14 cellular contexts compared by ENCODE assay signal in genomic region chr1:201283836-201284553, GRCh38. TPM values are rescaled to one million over a fixed set of nuclear protein-coding genes. Genes with fewer than 3 reads are reported as not detected.
DNase-seq lines count a peak whose midpoint lies in the region; ATAC-seq and TF ChIP-seq lines count a peak whose summit lies in the region.
"Had no signal": no experiment of that assay in that cellular context is flagged by ENCODE, and none has a peak within 500 bp of the region (broad histone marks: within the 10 kb centered on the region; RNA-seq: fewer than 3 reads in every experiment).

No MANE protein-coding gene starts in this region.

- peak; percentile 52 for DNase-seq in mammary epithelial cell
- DNase-seq in left lung, result peak in 1 of 2 donors; percentile 72
- no peak for DNase-seq in tibial nerve (ENCODE audit: low spot score in 2 of 2)
- no peak for DNase-seq in AG08395 (ENCODE audit: low spot score)
- DNase-seq in erythroblast (lab: John Stamatoyannopoulos, UW), result no peak
- DNase-seq: activated effector memory CD4-positive, alpha-beta T cell treated with Interleukin-2 at 50 U/mL for 16 hours; NCI-H526 treated with DMSO at 0.1 percent for 48 hours had no signal

- H3K4me1 ChIP-seq in mammary epithelial cell (ENCODE audit: insufficient read depth, low read length) (peaks cover 49% of the 10 kb centered on the region), left lung (peaks cover 4 to 7% of the 10 kb centered on the region in 2 donors), skeletal muscle tissue (ENCODE audit: control insufficient read depth in 3 of 3, insufficient read depth in 3 of 3, low read length in 3 of 3) (peaks cover 0 to 13% (median 7%) of the 10 kb centered on the region in 3 donors), tibial nerve (peaks cover 0 to 15% (median 4%) of the 10 kb centered on the region in 4 donors)

- no peaks in the 10 kb centered on the region for H4K20me1 ChIP-seq in mammary epithelial cell (ENCODE audit: insufficient read depth, low read length)

- H3K4me3 ChIP-seq in mammary epithelial cell (replicated peaks in 1 of 3; ENCODE audit: insufficient read depth in 1 of 3, low read depth in 2 of 3, low read length in 3 of 3) (peak overlapping the region; percentile 79 to 98 (median 91)), left lung (peak overlapping the region in 1 of 2 donors; percentile 14), skeletal muscle tissue (ENCODE audit: low read length in 3 of 3) (peak overlapping the region; percentile 14 to 49 (median 48)), tibial nerve (no peak overlapping the region)
- H3K4me3 ChIP-seq: colonic mucosa, MG63 had no signal

- peak; percentile 5 for ATAC-seq in left lung
- no peak for ATAC-seq in GM18868 (IDR thresholded peaks at IDR 0.05; ENCODE audit: unreplicated experiment)

- H3K9me3 ChIP-seq in mammary epithelial cell (replicated peaks; ENCODE audit: insufficient read depth, low read length), result no peaks in the 10 kb centered on the region
- H3K9me3 ChIP-seq in left lung, result no peaks in the 10 kb centered on the region
- no peaks in the 10 kb centered on the region for H3K9me3 ChIP-seq in skeletal muscle tissue (ENCODE audit: control insufficient read depth in 3 of 3, low read length in 3 of 3)
- H3K9me3 ChIP-seq in tibial nerve, result no peaks in the 10 kb centered on the region
- H3K9me3 ChIP-seq: colonic mucosa, MG63, Peyer's patch had no signal

- 0% methylated on average over 9 of the region's 53 CpGs for WGBS in mammary epithelial cell (ENCODE audit: low coverage, missing lambda C conversion rate)
- WGBS in tibial nerve, 2 donors, result 58 to 69% methylated on average over 24 to 42 of the region's 53 CpGs

- no TSS peak for BruUV-seq in mammary epithelial cell (replicated peaks; lab: Mats Ljungman, UMichigan)

- no peak for TF ChIP-seq CTCF in C4-2B (conservative IDR thresholded peaks at IDR 0.05)
- TF ChIP-seq CTCF in mammary epithelial cell (conservative IDR thresholded peaks at IDR 0.05 in 1 of 2, IDR thresholded peaks at IDR 0.05 in 1 of 2; ENCODE audit: extremely low read depth in 1 of 2, insufficient read depth in 1 of 2, low read depth in 1 of 2, low read length in 2 of 2), result no peak
- TF ChIP-seq CTCF in left lung (IDR thresholded peaks at IDR 0.05), result no peak
- TF ChIP-seq CTCF in tibial nerve (IDR thresholded peaks at IDR 0.05), result no peak

- no peak for TF ChIP-seq POLR2A in tibial nerve (IDR thresholded peaks at IDR 0.05)
- TF ChIP-seq POLR2A in erythroblast (IDR thresholded peaks at IDR 0.05; ENCODE audit: low read length), result no peak

- H3K36me3 ChIP-seq in mammary epithelial cell (ENCODE audit: insufficient read depth, low read length), result no peaks in the 10 kb centered on the region
- no peaks in the 10 kb centered on the region for H3K36me3 ChIP-seq in left lung
- H3K36me3 ChIP-seq in skeletal muscle tissue (ENCODE audit: control insufficient read depth in 3 of 3, insufficient read depth in 3 of 3, low read length in 3 of 3), result no peaks in the 10 kb centered on the region
- no peaks in the 10 kb centered on the region for H3K36me3 ChIP-seq in tibial nerve
- H3K36me3 ChIP-seq: colonic mucosa, MG63, Peyer's patch had no signal

- H3K4me2 ChIP-seq in mammary epithelial cell (ENCODE audit: insufficient read depth, low read depth, low read length), result peak overlapping the region; percentile 87

- dilution Hi-C loops in mammary epithelial cell (cut with HindIII; ENCODE audit: low sequenced_read_pairs), result no loop called here

- in situ Hi-C loops in mammary epithelial cell (cut with MboI; ENCODE audit: low sequenced_read_pairs in 2 of 2), result no loop called here

- CTCF ChIA-PET in mammary epithelial cell (lab: Charles Lee; ENCODE audit: low non-redundant PET), result interaction anchor here (0.7 kb wide), 1 partner anchor 62 kb away, joined by 6 read pairs; no protein-coding TSS in a partner anchor

- H3K79me2 ChIP-seq in mammary epithelial cell (ENCODE audit: insufficient read depth, low read length), result peaks cover 63% of the 10 kb centered on the region

- H3K27me3 ChIP-seq in mammary epithelial cell (ENCODE audit: insufficient read depth, low read length) (no peaks in the 10 kb centered on the region), left lung (peaks cover 21 to 62% of the 10 kb centered on the region in 2 donors), skeletal muscle tissue (ENCODE audit: control insufficient read depth in 3 of 3, insufficient read depth in 3 of 3, low read length in 3 of 3) (peaks cover 33 to 76% (median 50%) of the 10 kb centered on the region in 3 donors), tibial nerve (peaks cover 0 to 44% of the 10 kb centered on the region in 2 donors)
- H3K27me3 ChIP-seq: MG63 had no signal

- intact Hi-C loops in mammary epithelial cell (cut with micrococcal nuclease), result loop anchor here (1.0 to 10.0 kb wide), 5 partner anchors 16 to 221 kb away; partner anchors contain the start of gene CSRP1
- intact Hi-C loops in left lung (cut with DNase I), result no loop called here

- peak overlapping the region; percentile 81 for H2AFZ ChIP-seq in mammary epithelial cell (ENCODE audit: low read depth, low read length)

- no peak for TF ChIP-seq EP300 in tibial nerve (IDR thresholded peaks at IDR 0.05)

- H3K9ac ChIP-seq in mammary epithelial cell (ENCODE audit: insufficient read depth, low read length) (peak overlapping the region; percentile 97), skeletal muscle tissue (ENCODE audit: low read depth in 1 of 3, low read length in 3 of 3) (peak overlapping the region in 2 of 3 donors; percentile 10 to 54)

- H3K27ac ChIP-seq in C4-2B, result peak overlapping the region; percentile 98
- peak overlapping the region; percentile 89 for H3K27ac ChIP-seq in mammary epithelial cell (ENCODE audit: insufficient read depth, low read depth, low read length)
- H3K27ac ChIP-seq in left lung, result no peak overlapping the region
- no peak overlapping the region for H3K27ac ChIP-seq in skeletal muscle tissue (ENCODE audit: low read depth, low read length)
- H3K27ac ChIP-seq in tibial nerve, result no peak overlapping the region
- H3K27ac ChIP-seq: colonic mucosa, Peyer's patch had no signal

RNA-seq across cellular contexts. Expression of gene PKP1, which starts 0.7 kb away (rescaled TPM):
- total RNA-seq in mammary epithelial cell (100 to 1,000 TPM; 102 to 201 TPM), left lung (1 to 10 TPM; 2.1 to 2.8 TPM), skeletal muscle tissue (3.7 TPM), tibial nerve (under 1 TPM in 3 of 4 donors, not detected in 1; 0.22 to 0.90 (median 0.39) TPM)
- polyA plus RNA-seq in mammary epithelial cell, result 155 TPM
- polyA minus RNA-seq in mammary epithelial cell, result 253 TPM
- total RNA-seq: HT1080 had no signal

Comparison
In these comparisons a context has a peak if more than half of its experiments do, and no peak if none do; other contexts are left out.
1. H3K27ac ChIP-seq: peak in C4-2B (single experiment) and mammary epithelial cell (single experiment); none in left lung (0 of 2), skeletal muscle tissue (single experiment) and tibial nerve (0 of 4).
2. H3K4me3 ChIP-seq: peak in mammary epithelial cell (3 of 3) and skeletal muscle tissue (3 of 3); none in tibial nerve (0 of 4).
3. RNA of gene PKP1, which starts 0.7 kb away (total RNA-seq): 102 to 201 TPM in mammary epithelial cell; 3.7 TPM in skeletal muscle tissue (single experiment), 2.1 to 2.8 TPM in left lung and 0.22 to 0.90 TPM in tibial nerve; every median in the first group is over 10 times any median in the second.